Comparison of ENCODE assay signal across 4 cellular contexts in the genomic region with DNA sequence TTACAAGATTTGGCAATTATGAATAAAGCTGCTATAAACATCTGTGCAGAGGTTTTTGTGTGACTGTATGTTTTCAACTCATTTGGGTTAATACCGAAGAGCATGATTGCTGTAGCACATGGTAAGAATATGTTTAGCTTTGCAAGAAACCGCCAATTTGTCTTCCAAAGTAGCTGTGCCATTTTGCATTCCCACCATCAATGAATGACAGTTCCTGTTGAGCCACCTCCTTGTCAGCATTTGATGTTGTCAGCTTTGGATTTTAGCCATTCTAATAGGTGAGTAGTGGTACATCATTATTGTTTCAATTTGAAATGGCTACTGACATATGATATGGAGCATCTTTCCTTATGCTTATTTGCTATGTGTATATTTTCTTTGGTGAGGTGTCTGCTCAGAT. TPM values are rescaled to one million over a fixed set of nuclear protein-coding genes. Genes with fewer than 3 reads are reported as not detected.
"Had no signal": no experiment of that assay in that cellular context is flagged by ENCODE, and none has a peak within 500 bp of the region (broad histone marks: within the 10 kb centered on the region; RNA-seq: fewer than 3 reads in every experiment).

No MANE protein-coding gene starts in this region.

RNA-seq across cellular contexts. Expression of gene CYP2A7, which starts 8.2 kb away (rescaled TPM):
- total RNA-seq: LHCN-M2, M059J, MCF 10A, NCI-H460 had no signal

RNA-seq across cellular contexts. Expression of gene CYP2A6, which starts 23.6 kb away (rescaled TPM):
- total RNA-seq: LHCN-M2, M059J, MCF 10A, NCI-H460 had no signal
